In genomic region chr16:85472514-85472913, GRCh38 we compare ENCODE assay signal across 1 cellular context.
TF ChIP-seq lines count a peak whose summit lies in the region.

No MANE protein-coding gene starts in this region.

TF ChIP-seq in HCT116, 20 proteins besides CTCF, POLR2A, EP300 and RAD21:
- TF ChIP-seq ZNF274 (IDR thresholded peaks at IDR 0.05; ENCODE audit: low read depth, low read length) (no peak), CEBPB (IDR thresholded peaks at IDR 0.05; ENCODE audit: low read depth) (no peak), REST (IDR thresholded peaks at IDR 0.05; ENCODE audit: low read depth) (no peak), YY1 (IDR thresholded peaks at IDR 0.05; ENCODE audit: extremely low read depth, insufficient replicate concordance, low read depth, low read length) (no peak), EZH2phosphoT487 (IDR thresholded peaks at IDR 0.05; ENCODE audit: borderline replicate concordance) (no peak), SP1 (IDR thresholded peaks at IDR 0.05; ENCODE audit: low read depth) (no peak), ATF3 (IDR thresholded peaks at IDR 0.05) (no peak), SIN3A (IDR thresholded peaks at IDR 0.05; ENCODE audit: low read depth) (no peak), ZFX (IDR thresholded peaks at IDR 0.05) (no peak), POLR2AphosphoS5 (IDR thresholded peaks at IDR 0.05; ENCODE audit: low read depth, low read length) (no peak), SRF (IDR thresholded peaks at IDR 0.05; ENCODE audit: low read depth) (no peak), EZH2 (IDR thresholded peaks at IDR 0.05) (no peak), MAX (IDR thresholded peaks at IDR 0.05) (no peak), ELF1 (IDR thresholded peaks at IDR 0.05; ENCODE audit: borderline replicate concordance, low read depth) (no peak), EGR1 (IDR thresholded peaks at IDR 0.05; ENCODE audit: low read depth) (no peak), FOSL1 (IDR thresholded peaks at IDR 0.05; ENCODE audit: low read depth) (no peak), ZBTB33 (IDR thresholded peaks at IDR 0.05; ENCODE audit: extremely low read depth, insufficient replicate concordance, low read length) (no peak), JUND (IDR thresholded peaks at IDR 0.05) (no peak), TCF7L2 (IDR thresholded peaks at IDR 0.05; ENCODE audit: borderline replicate concordance, extremely low read depth, insufficient read depth, insufficient read length) (no peak), CBX3 (IDR thresholded peaks at IDR 0.05; ENCODE audit: low read depth) (no peak)
